ENCODE assay signal across 1 cellular context in the genomic region with DNA sequence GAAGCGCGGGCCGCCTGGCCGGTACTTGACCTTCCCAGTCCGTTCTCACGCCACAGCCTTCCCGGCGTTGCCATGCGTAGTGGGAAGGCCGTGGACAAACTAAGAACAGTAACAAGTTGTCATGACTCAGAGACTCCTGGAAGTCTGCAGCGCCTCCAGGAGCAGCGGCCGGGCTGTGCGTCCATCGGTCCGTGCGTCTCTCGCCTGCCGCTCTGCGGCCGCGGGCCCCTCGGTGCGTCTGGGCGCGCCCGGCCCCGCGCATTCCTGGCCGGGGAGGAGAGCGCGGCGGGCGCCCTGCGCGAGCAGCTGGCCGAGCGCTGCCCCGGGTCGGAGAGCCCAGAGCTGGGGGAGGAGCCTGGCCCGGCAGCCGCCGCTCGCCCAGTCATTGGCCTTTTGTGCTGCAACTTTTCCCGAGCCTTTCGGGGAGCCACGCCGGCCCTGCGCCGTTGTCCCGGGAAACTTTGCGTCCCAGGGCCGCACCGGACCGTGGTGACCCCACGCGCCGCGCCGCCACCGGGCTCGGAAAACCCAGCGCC.
TF ChIP-seq lines count a peak whose summit lies in the region.

No MANE protein-coding gene starts in this region.

TF ChIP-seq in HepG2, 621 proteins besides CTCF, POLR2A, EP300 and RAD21 (continued from another document):
- TF ChIP-seq PREB (CRISPR knock-in tag; IDR thresholded peaks at IDR 0.05) (no peak), ZHX1 (CRISPR knock-in tag; IDR thresholded peaks at IDR 0.05; ENCODE audit: low read depth) (0 out of 2 replicates have a peak, but pooled peaks have one; percentile 37), ZNF282 (IDR thresholded peaks at IDR 0.05; ENCODE audit: partially characterized antibody) (no peak), TAF1 (CRISPR knock-in tag; IDR thresholded peaks at IDR 0.05) (no peak), HES4 (CRISPR knock-in tag; IDR thresholded peaks at IDR 0.05; ENCODE audit: borderline replicate concordance) (peak; percentile 58; the same call in 1 of the 2 replicates), KDM5B (CRISPR knock-in tag; IDR thresholded peaks at IDR 0.05; ENCODE audit: borderline replicate concordance) (peak; percentile 15; the same call in 1 of the 2 replicates), ZNF550 (CRISPR knock-in tag; IDR thresholded peaks at IDR 0.05; ENCODE audit: borderline replicate concordance) (no peak), SMC3 (IDR thresholded peaks at IDR 0.05; ENCODE audit: low read length) (peak; percentile 12; the same call in 1 of the 2 replicates), ATF7-NPFF (CRISPR knock-in tag; IDR thresholded peaks at IDR 0.05; ENCODE audit: low read depth) (peak; percentile 50; the same call in 1 of the 2 replicates), ZSCAN31 (CRISPR knock-in tag; IDR thresholded peaks at IDR 0.05; ENCODE audit: low read depth) (peak; percentile 82), RFX1 (IDR thresholded peaks at IDR 0.05) (no peak), ZFX (CRISPR knock-in tag; IDR thresholded peaks at IDR 0.05; ENCODE audit: low read depth) (peak; percentile 84), YY1 (IDR thresholded peaks at IDR 0.05; ENCODE audit: insufficient read depth, insufficient replicate concordance, low read depth, low read length) (peak; percentile 47), ZNF460 (CRISPR knock-in tag; IDR thresholded peaks at IDR 0.05; ENCODE audit: borderline replicate concordance) (peak; percentile 50; the same call in 1 of the 2 replicates), KDM2A (CRISPR knock-in tag; IDR thresholded peaks at IDR 0.05; ENCODE audit: borderline replicate concordance, low read depth) (peak; percentile 57; the same call in 1 of the 2 replicates), NR2F6 (IDR thresholded peaks at IDR 0.05) (no peak), NR2F6 (CRISPR knock-in tag; IDR thresholded peaks at IDR 0.05) (peak; percentile 47; the same call in 1 of the 2 replicates), ZNF232 (CRISPR knock-in tag; IDR thresholded peaks at IDR 0.05; ENCODE audit: borderline replicate concordance) (0 out of 2 replicates have a peak, but pooled peaks have one; percentile 28), ZNF790 (CRISPR knock-in tag; IDR thresholded peaks at IDR 0.05; ENCODE audit: borderline replicate concordance) (0 out of 2 replicates have a peak, but pooled peaks have one; percentile 9), ZNF891 (CRISPR knock-in tag; IDR thresholded peaks at IDR 0.05) (peak; percentile 50; the same call in 1 of the 2 replicates), ZNF670 (CRISPR knock-in tag; IDR thresholded peaks at IDR 0.05; ENCODE audit: borderline replicate concordance) (0 out of 2 replicates have a peak, but pooled peaks have one; percentile 83)
- TF ChIP-seq, protein P1, sequence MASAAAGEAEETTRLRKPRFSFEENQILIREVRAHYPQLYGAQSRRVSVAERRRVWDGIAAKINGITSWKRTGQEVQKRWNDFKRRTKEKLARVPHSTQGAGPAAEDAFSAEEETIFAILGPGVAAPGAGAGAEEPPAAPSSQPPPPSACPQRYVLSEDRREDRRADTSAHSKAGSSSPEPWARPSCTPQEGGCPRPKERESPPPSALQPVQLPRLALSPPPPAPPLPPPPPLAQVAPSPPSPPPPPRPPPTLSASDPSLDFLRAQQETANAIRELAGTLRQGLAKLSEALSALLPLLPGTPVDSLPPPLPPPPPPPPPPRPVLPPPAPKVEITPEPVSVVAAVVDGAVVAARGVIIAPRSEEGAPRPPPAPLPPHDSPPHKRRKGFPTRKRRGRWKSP (CRISPR knock-in tag; IDR thresholded peaks at IDR 0.05), result peak; percentile 45; the same call in 1 of the 2 replicates
